ENCODE assay signal across 17 cellular contexts in genomic region chr2:131052741-131053263, GRCh38.
"Had no signal": no experiment of that assay in that cellular context is flagged by ENCODE, and none has a peak within 500 bp of the region (broad histone marks: within the 10 kb centered on the region; RNA-seq: fewer than 3 reads in every experiment).

No MANE protein-coding gene starts in this region.

- H3K4me1 Mint-ChIP-seq: activated CD4-positive, alpha-beta T cell treated with anti-CD3 and anti-CD28 coated beads, Interleukin-2, amount 10 ng/mL, durations not matched to agents 7 days and 5 days had no signal

- H3K4me3 Mint-ChIP-seq: activated B cell treated with CpG ODN at 0.5 μM for 24 hours; activated CD4-positive, alpha-beta T cell treated with anti-CD3 and anti-CD28 coated beads, Interleukin-2, amount 10 ng/mL, durations not matched to agents 7 days and 5 days; activated T-helper 17 cell treated with anti-CD3 and anti-CD28 coated beads, Interleukin-2, amount 50 U/mL, for 72 hours; naive thymus-derived CD8-positive, alpha-beta T cell; stimulated activated naive CD8-positive, alpha-beta T cell treated with anti-CD3 and anti-CD28 coated beads, Interleukin-15, amount 100 ng/mL, for 72 hours had no signal

- H3K9me3 ChIP-seq: suprapubic skin had no signal

- DNase-seq: activated B cell treated with CpG ODN at 0.5 μM for 24 hours; activated CD4-positive, alpha-beta T cell treated with anti-CD3 and anti-CD28 coated beads, Interleukin-2, amount 10 ng/mL, durations not matched to agents 7 days and 5 days; activated CD8-positive, alpha-beta memory T cell treated with anti-CD3 and anti-CD28 coated beads for 24 hours; activated naive CD4-positive, alpha-beta T cell; aorta; effector CD4-positive, alpha-beta T cell; mesendoderm; naive thymus-derived CD8-positive, alpha-beta T cell; occipital lobe; SHP77; stimulated activated CD4-positive, alpha-beta T cell treated with anti-CD3 and anti-CD28 coated beads, Interleukin-2, amount 100 ng/mL, for 24 hours; stimulated activated naive CD8-positive, alpha-beta T cell treated with anti-CD3 and anti-CD28 coated beads, Interleukin-15, amount 100 ng/mL, for 72 hours; trophoblast cell had no signal

- ATAC-seq: activated T-helper 17 cell treated with anti-CD3 and anti-CD28 coated beads, Interleukin-2, amount 50 U/mL, for 72 hours; naive thymus-derived CD8-positive, alpha-beta T cell; stimulated activated naive CD8-positive, alpha-beta T cell treated with anti-CD3 and anti-CD28 coated beads, Interleukin-15, amount 100 ng/mL, for 72 hours had no signal

- H3K27me3 Mint-ChIP-seq: activated B cell treated with CpG ODN at 0.5 μM for 24 hours; activated CD4-positive, alpha-beta T cell treated with anti-CD3 and anti-CD28 coated beads, Interleukin-2, amount 10 ng/mL, durations not matched to agents 7 days and 5 days; activated T-helper 17 cell treated with anti-CD3 and anti-CD28 coated beads, Interleukin-2, amount 50 U/mL, for 72 hours; naive thymus-derived CD8-positive, alpha-beta T cell; progenitor cell of endocrine pancreas; stimulated activated naive CD8-positive, alpha-beta T cell treated with anti-CD3 and anti-CD28 coated beads, Interleukin-15, amount 100 ng/mL, for 72 hours had no signal

- H3K9me3 Mint-ChIP-seq: activated B cell treated with CpG ODN at 0.5 μM for 24 hours; activated CD4-positive, alpha-beta T cell treated with anti-CD3 and anti-CD28 coated beads, Interleukin-2, amount 10 ng/mL, durations not matched to agents 7 days and 5 days; activated T-helper 17 cell treated with anti-CD3 and anti-CD28 coated beads, Interleukin-2, amount 50 U/mL, for 72 hours; naive thymus-derived CD8-positive, alpha-beta T cell; stimulated activated naive CD8-positive, alpha-beta T cell treated with anti-CD3 and anti-CD28 coated beads, Interleukin-15, amount 100 ng/mL, for 72 hours had no signal

- H3K27ac ChIP-seq: SK-N-MC, suprapubic skin had no signal

- H3K27ac Mint-ChIP-seq: activated B cell treated with CpG ODN at 0.5 μM for 24 hours; activated CD4-positive, alpha-beta T cell treated with anti-CD3 and anti-CD28 coated beads, Interleukin-2, amount 10 ng/mL, durations not matched to agents 7 days and 5 days; activated T-helper 17 cell treated with anti-CD3 and anti-CD28 coated beads, Interleukin-2, amount 50 U/mL, for 72 hours had no signal

- H3K27me3 ChIP-seq: suprapubic skin had no signal

- H3K4me3 ChIP-seq: SK-N-MC, suprapubic skin had no signal
